In genomic region chr15:81278306-81279029, GRCh38 we compare ENCODE assay signal across 19 cellular contexts.
"Had no signal": no experiment of that assay in that cellular context is flagged by ENCODE, and none has a peak within 500 bp of the region (broad histone marks: within the 10 kb centered on the region; RNA-seq: fewer than 3 reads in every experiment).

No MANE protein-coding gene starts in this region.

- H3K27ac Mint-ChIP-seq: natural killer cell, neural progenitor cell had no signal

- H3K4me3 ChIP-seq: colonic mucosa, esophagus squamous epithelium, left ventricle myocardium inferior, lung, neural progenitor cell, ovary, right atrium auricular region, tibial artery, upper lobe of left lung, uterus had no signal

- DNase-seq: colonic mucosa; dermis blood vessel endothelial cell; esophagus squamous epithelium; foreskin fibroblast; immature natural killer cell; left ventricle myocardium inferior; mesenchymal stem cell; natural killer cell; nucleus accumbens; ovary; small intestine; stimulated activated CD4-positive, alpha-beta T cell treated with anti-CD3 and anti-CD28 coated beads, Interleukin-12 subunit alpha, Interleukin-12 subunit beta, amount 100 ng/mL, for 4 hours; stimulated activated naive CD8-positive, alpha-beta T cell treated with anti-CD3 and anti-CD28 coated beads, Interleukin-15, Interleukin-2, amounts not matched to agents 100 U/mL and 50 U/mL, for 24 hours; tibial artery; upper lobe of left lung had no signal

- ATAC-seq: natural killer cell; stimulated activated naive CD8-positive, alpha-beta T cell treated with anti-CD3 and anti-CD28 coated beads, Interleukin-15, Interleukin-2, amounts not matched to agents 100 U/mL and 50 U/mL, for 24 hours had no signal

- H3K27ac ChIP-seq: colonic mucosa, esophagus squamous epithelium, left ventricle myocardium inferior, neural progenitor cell, ovary, right atrium auricular region, tibial artery, upper lobe of left lung, uterus had no signal

- H3K27me3 ChIP-seq: colonic mucosa, neural progenitor cell, ovary, right atrium auricular region, tibial artery, upper lobe of left lung, uterus had no signal

- H3K9ac ChIP-seq: neural progenitor cell had no signal

- H3K36me3 ChIP-seq: colonic mucosa, esophagus squamous epithelium, neural progenitor cell, ovary, right atrium auricular region, uterus had no signal

- H3K36me3 Mint-ChIP-seq: neural progenitor cell had no signal

- H3K4me3 Mint-ChIP-seq: immature natural killer cell, natural killer cell, neural progenitor cell had no signal

- H3K9me3 ChIP-seq: colonic mucosa, ovary, upper lobe of left lung had no signal
